In the genomic region with DNA sequence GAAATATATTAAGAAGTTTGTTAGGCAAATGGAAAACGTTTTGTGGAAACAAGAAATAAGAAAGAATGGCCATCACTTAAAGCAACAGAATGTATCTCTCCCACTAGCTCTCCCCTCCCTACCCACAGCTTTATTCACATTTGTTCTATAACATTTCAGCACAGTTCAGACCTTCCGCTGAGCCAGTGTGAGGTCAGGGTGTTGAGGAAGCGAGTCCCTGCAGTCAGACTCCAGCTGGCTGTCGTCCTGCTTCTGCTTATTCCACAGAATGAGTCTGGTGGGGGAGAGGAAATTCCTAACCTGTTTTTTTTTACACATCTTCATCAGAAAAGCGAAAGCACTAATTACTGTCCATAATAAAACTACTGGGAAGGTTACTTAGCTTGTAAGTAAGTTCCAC, we compare ENCODE assay signal across 8 cellular contexts. TPM values are rescaled to one million over a fixed set of nuclear protein-coding genes. Genes with fewer than 3 reads are reported as not detected.
DNase-seq lines count a peak whose midpoint lies in the region; FAIRE-seq and TF ChIP-seq lines count a peak whose summit lies in the region.

No MANE protein-coding gene starts in this region.

- no peak overlapping the region for H3K27ac ChIP-seq in SJCRH30

- H3K4me3 ChIP-seq in WI38 (ENCODE audit: low read depth, low read length) (peak overlapping the region; percentile 28), fibroblast of the aortic adventitia (ENCODE audit: low read depth, low read length) (peak overlapping the region; percentile 6), retinal pigment epithelial cell (ENCODE audit: low read length) (peak overlapping the region; percentile 5), SJCRH30 (no peak overlapping the region)

- no peak for FAIRE-seq in GM12892 (lab: Jason Lieb, UNC)

- no peaks in the 10 kb centered on the region for H3K27me3 ChIP-seq in SJCRH30

- TF ChIP-seq CTCF in WI38 (IDR thresholded peaks at IDR 0.05; ENCODE audit: low read depth, low read length) (no peak), fibroblast of the aortic adventitia (IDR thresholded peaks at IDR 0.05; ENCODE audit: insufficient read depth, low read length) (no peak), retinal pigment epithelial cell (conservative IDR thresholded peaks at IDR 0.05; ENCODE audit: low read depth, low read length) (no peak)

- DNase-seq in GM12892 (ENCODE audit: insufficient read length), result no peak
- peak; percentile 67 for DNase-seq in fibroblast of the aortic adventitia (ENCODE audit: low read depth)
- peak; percentile 36 for DNase-seq in retinal pigment epithelial cell (ENCODE audit: low read depth)
- no peak for DNase-seq in effector CD4-positive, alpha-beta T cell
- no peak for DNase-seq in DMS79 (lab: John Stamatoyannopoulos, UW)
- DNase-seq in NCI-H1048 (lab: John Stamatoyannopoulos, UW), result no peak
- no peak for DNase-seq in SJCRH30

- H3K9me3 ChIP-seq in SJCRH30 (replicated peaks), result no peaks in the 10 kb centered on the region; the same call in 1 of the 2 replicates

- H3K36me3 ChIP-seq in SJCRH30, result peaks cover 22% of the 10 kb centered on the region

- no peaks in the 10 kb centered on the region for H3K4me1 ChIP-seq in SJCRH30

- TF ChIP-seq POLR2A in GM12892 (IDR thresholded peaks at IDR 0.05; ENCODE audit: low read depth, low read length), result peak; percentile 97

RNA-seq across cellular contexts. Expression of gene MRPL39, which starts 39.1 kb away (rescaled TPM):
- polyA plus RNA-seq in GM12892 (2012; ENCODE audit: missing spikeins), result 85.2 TPM
- 7.6 and 36.1 TPM in 2 replicates for total RNA-seq in fibroblast of the aortic adventitia (ENCODE audit: low replicate concordance)
- 86.2 and 95.0 TPM in 2 replicates for total RNA-seq in SJCRH30 (2014; rRNA removed; shearing (Covaris generic))

Comparison
In these comparisons a context has a peak if more than half of its experiments do, and no peak if none do; other contexts are left out.
1. DNase-seq: peak in fibroblast of the aortic adventitia (single experiment) and retinal pigment epithelial cell (single experiment); none in GM12892 (single experiment), effector CD4-positive, alpha-beta T cell (single experiment), DMS79 (single experiment), NCI-H1048 (single experiment) and SJCRH30 (0 of 2).